In the genomic region with DNA sequence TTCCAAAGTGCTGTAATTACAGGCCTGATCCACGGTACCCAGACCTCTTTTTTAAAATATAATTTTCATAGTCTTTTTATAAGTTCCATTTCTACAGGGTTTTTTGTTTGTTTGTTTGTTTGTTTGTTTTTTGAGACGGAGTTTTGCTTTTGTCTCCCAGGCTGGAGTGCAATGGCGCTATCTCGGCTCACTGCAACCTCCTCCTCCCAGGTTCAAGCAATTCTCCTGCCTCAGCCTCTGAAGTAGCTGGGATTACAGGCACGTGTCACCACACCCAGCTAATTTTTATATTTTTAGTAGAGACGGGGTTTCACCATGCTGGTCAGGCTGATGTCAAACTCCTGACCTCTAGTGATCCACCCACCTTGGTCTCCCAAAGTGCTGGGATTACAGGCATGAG, we compare ENCODE assay signal across 8 cellular contexts. TPM values are rescaled to one million over a fixed set of nuclear protein-coding genes. Genes with fewer than 3 reads are reported as not detected.
DNase-seq lines count a peak whose midpoint lies in the region; ATAC-seq and TF ChIP-seq lines count a peak whose summit lies in the region.
"Not testable (repeated sequence)": the region's sequence is repeated elsewhere in the genome, so short reads cannot be mapped to it uniquely, and the experiment has no call there.

No MANE protein-coding gene starts in this region.

- peaks cover 16 to 49% (median 25%) of the 10 kb centered on the region in 4 donors for H3K4me1 Mint-ChIP-seq in CD4-positive, CD25-positive, alpha-beta regulatory T cell
- H3K4me1 Mint-ChIP-seq in HFFc6 (ENCODE audit: low read depth) (peaks cover 29% of the 10 kb centered on the region), neural progenitor cell (peaks cover 18% of the 10 kb centered on the region)
- H3K4me1 Mint-ChIP-seq in activated T-cell treated with anti-CD3 and anti-CD28 coated beads, Interleukin-2, amount 50 U/mL, for 4 hours (ENCODE audit: low read depth): peaks cover 22% of the 10 kb centered on the region

- peak overlapping the region; percentile 89 for H3K9ac ChIP-seq in SK-N-MC (ENCODE audit: insufficient read length)
- not testable (repeated sequence) for H3K9ac ChIP-seq in neural progenitor cell

- not testable (repeated sequence) for H3K27ac ChIP-seq in CD4-positive, CD25-positive, alpha-beta regulatory T cell (ENCODE audit: insufficient read depth, low read length, poor library complexity, severe bottlenecking); SK-N-MC; brain microvascular endothelial cell; neural progenitor cell; suprapubic skin
- peak overlapping the region; percentile 98 for H3K27ac ChIP-seq in hepatocyte

- peaks cover 14% of the 10 kb centered on the region for H3F3A ChIP-seq in neural progenitor cell (ENCODE audit: low read depth)

- H4K20me1 ChIP-seq in hepatocyte (ENCODE audit: insufficient read depth, poor library complexity, severe bottlenecking): peaks cover 47% of the 10 kb centered on the region
- H4K20me1 ChIP-seq in neural progenitor cell (ENCODE audit: low read depth): not testable (repeated sequence)

- H3K27me3 Mint-ChIP-seq in CD4-positive, CD25-positive, alpha-beta regulatory T cell; HFFc6 (ENCODE audit: insufficient read depth); activated T-cell treated with anti-CD3 and anti-CD28 coated beads, Interleukin-2, amount 50 U/mL, for 4 hours (ENCODE audit: low read depth); neural progenitor cell (ENCODE audit: insufficient read depth, low read depth): not testable (repeated sequence)

- not testable (repeated sequence) for H3K9me3 Mint-ChIP-seq in CD4-positive, CD25-positive, alpha-beta regulatory T cell; HFFc6; activated T-cell treated with anti-CD3 and anti-CD28 coated beads, Interleukin-2, amount 50 U/mL, for 4 hours; neural progenitor cell

- H3K36me3 ChIP-seq in CD4-positive, CD25-positive, alpha-beta regulatory T cell (ENCODE audit: control insufficient read depth, insufficient read depth, low read length); SK-N-MC (ENCODE audit: insufficient read depth, low read length); brain microvascular endothelial cell (replicated peaks); hepatocyte (replicated peaks; ENCODE audit: insufficient read depth, low read depth); neural progenitor cell; suprapubic skin: not testable (repeated sequence)

- not testable (repeated sequence) for DNase-seq in CD4-positive, CD25-positive, alpha-beta regulatory T cell; HFFc6; SK-N-MC (ENCODE audit: low read depth, low spot score); activated T-cell treated with anti-CD3 and anti-CD28 coated beads, Interleukin-2, amount 50 U/mL, for 4 hours; brain microvascular endothelial cell; hepatocyte (ENCODE audit: low spot score); neural progenitor cell (ENCODE audit: low spot score); suprapubic skin (ENCODE audit: low spot score in 2 of 2)

- H3K79me2 ChIP-seq in hepatocyte (peaks cover 81% of the 10 kb centered on the region), neural progenitor cell (ENCODE audit: low read depth) (peaks cover 69% of the 10 kb centered on the region)

- 68% methylated on average over 6 of the region's 6 CpGs for WGBS in hepatocyte (ENCODE audit: low lambda C conversion rate, missing lambda C conversion rate)
- 54% methylated on average over 6 of the region's 6 CpGs for WGBS in suprapubic skin

- peak overlapping the region; percentile 15 to 99 (median 70) for H3K4me3 Mint-ChIP-seq in CD4-positive, CD25-positive, alpha-beta regulatory T cell
- H3K4me3 Mint-ChIP-seq in HFFc6 (peak overlapping the region; percentile 95), neural progenitor cell (peak overlapping the region; percentile 48)
- H3K4me3 Mint-ChIP-seq in activated T-cell treated with anti-CD3 and anti-CD28 coated beads, Interleukin-2, amount 50 U/mL, for 4 hours: peak overlapping the region; percentile 86

- not testable (repeated sequence) for H3K36me3 Mint-ChIP-seq in CD4-positive, CD25-positive, alpha-beta regulatory T cell; activated T-cell treated with anti-CD3 and anti-CD28 coated beads, Interleukin-2, amount 50 U/mL, for 4 hours (ENCODE audit: insufficient read depth); neural progenitor cell
- H3K36me3 Mint-ChIP-seq in HFFc6 (ENCODE audit: low read depth): peaks cover 24% of the 10 kb centered on the region

- not testable (repeated sequence) for H3K27me3 ChIP-seq in CD4-positive, CD25-positive, alpha-beta regulatory T cell (ENCODE audit: control insufficient read depth, insufficient read depth, low read length); brain microvascular endothelial cell (replicated peaks); hepatocyte; neural progenitor cell; suprapubic skin

- TF ChIP-seq POLR2A in suprapubic skin (IDR thresholded peaks at IDR 0.05): not testable (repeated sequence)

- H3K9me2 ChIP-seq in hepatocyte (replicated peaks; ENCODE audit: insufficient read depth): not testable (repeated sequence)

- peak overlapping the region; percentile 69 for H3K4me3 ChIP-seq in CD4-positive, CD25-positive, alpha-beta regulatory T cell (ENCODE audit: low read depth, low read length)
- H3K4me3 ChIP-seq in SK-N-MC, neural progenitor cell: not testable (repeated sequence)
- H3K4me3 ChIP-seq in brain microvascular endothelial cell (ENCODE audit: low read depth, low read length) (peak overlapping the region; percentile 99), hepatocyte (peak overlapping the region; percentile 92), suprapubic skin (peak overlapping the region; percentile 74)

- H3K9me3 ChIP-seq in CD4-positive, CD25-positive, alpha-beta regulatory T cell (ENCODE audit: control insufficient read depth in 2 of 2, low read length in 2 of 2); SK-N-MC (ENCODE audit: low read depth, low read length); hepatocyte (ENCODE audit: low read depth); neural progenitor cell (ENCODE audit: low read depth); suprapubic skin: not testable (repeated sequence)

- H2AFZ ChIP-seq in hepatocyte; neural progenitor cell (replicated peaks): not testable (repeated sequence)

- in situ Hi-C loops in brain microvascular endothelial cell (cut with HindIII; ENCODE audit: low pct_ligation_motif_present, low sequenced_read_pairs): not testable (repeated sequence)

- H3K27ac Mint-ChIP-seq in CD4-positive, CD25-positive, alpha-beta regulatory T cell: peak overlapping the region in 1 of 3 donors; percentile 98
- peak overlapping the region; percentile 71 for H3K27ac Mint-ChIP-seq in HFFc6
- H3K27ac Mint-ChIP-seq in neural progenitor cell: not testable (repeated sequence)

- H3K4me2 ChIP-seq in hepatocyte: peak overlapping the region; percentile 79
- H3K4me2 ChIP-seq in neural progenitor cell: not testable (repeated sequence)

- peaks cover 24% of the 10 kb centered on the region for H3K4me1 ChIP-seq in CD4-positive, CD25-positive, alpha-beta regulatory T cell (ENCODE audit: control insufficient read depth, insufficient read depth, low read length, poor library complexity, severe bottlenecking)
- peaks cover 25% of the 10 kb centered on the region for H3K4me1 ChIP-seq in hepatocyte (ENCODE audit: insufficient read depth)
- not testable (repeated sequence) for H3K4me1 ChIP-seq in neural progenitor cell
- peaks cover 37% of the 10 kb centered on the region for H3K4me1 ChIP-seq in suprapubic skin

- ATAC-seq in CD4-positive, CD25-positive, alpha-beta regulatory T cell (ENCODE audit: low read depth in 2 of 2); activated T-cell treated with anti-CD3 and anti-CD28 coated beads, Interleukin-2, amount 50 U/mL, for 4 hours: not testable (repeated sequence)

- not testable (repeated sequence) for TF ChIP-seq EP300 in suprapubic skin (IDR thresholded peaks at IDR 0.05)

- not testable (repeated sequence) for TF ChIP-seq CTCF in HFFc6 (IDR thresholded peaks at IDR 0.05); brain microvascular endothelial cell (IDR thresholded peaks at IDR 0.05; ENCODE audit: low read depth, low read length, missing control alignments); hepatocyte (IDR thresholded peaks at IDR 0.05; ENCODE audit: poor library complexity); neural progenitor cell (IDR thresholded peaks at IDR 0.05); suprapubic skin (IDR thresholded peaks at IDR 0.05)

RNA-seq across cellular contexts. Expression of a gene that starts 2.1 kb away (rescaled TPM):
- 21.5 TPM for total RNA-seq in CD4-positive, CD25-positive, alpha-beta regulatory T cell
- polyA plus RNA-seq in CD4-positive, CD25-positive, alpha-beta regulatory T cell: 1 to 10 TPM; 5.6 to 7.9 (median 7.5) TPM
- total RNA-seq in HFFc6 (2021; fragmentation: NEBNext Ultra II Directional; extraction: Animal tissue kit (Norgen Biotek cat#: 25700)): 10 to 100 TPM; 37.3 to 45.5 (median 42.2) TPM
- total RNA-seq in activated T-cell treated with anti-CD3 and anti-CD28 coated beads, Interleukin-2, amount 50 U/mL, for 4 hours: 10 to 100 TPM; 27.2 to 30.0 (median 28.3) TPM
- 59.9 and 69.4 TPM in 2 replicates for total RNA-seq in hepatocyte
- 17.2 and 18.9 TPM in 2 replicates for polyA plus RNA-seq in hepatocyte
- total RNA-seq in neural progenitor cell (ENCODE audit: low replicate concordance): 12.7 and 14.3 TPM in 2 replicates
- total RNA-seq in suprapubic skin: 10 to 100 TPM; 12.9 to 14.8 (median 13.8) TPM

RNA-seq across cellular contexts. Expression of a gene that starts 18.0 kb away (rescaled TPM):
- total RNA-seq in CD4-positive, CD25-positive, alpha-beta regulatory T cell: 48.7 TPM
- polyA plus RNA-seq in CD4-positive, CD25-positive, alpha-beta regulatory T cell: 10 to 100 TPM; 53.1 to 74.1 (median 65.9) TPM
- total RNA-seq in HFFc6 (2021; fragmentation: NEBNext Ultra II Directional; extraction: Animal tissue kit (Norgen Biotek cat#: 25700)): 100 to 1,000 TPM in 4 of 6 experiments, 10 to 100 TPM in 2; 94.0 to 108 (median 103) TPM
- 10 to 100 TPM; 57.4 to 63.7 (median 58.3) TPM for total RNA-seq in activated T-cell treated with anti-CD3 and anti-CD28 coated beads, Interleukin-2, amount 50 U/mL, for 4 hours
- total RNA-seq in hepatocyte (119 and 125 TPM in 2 replicates), neural progenitor cell (ENCODE audit: low replicate concordance) (28.9 and 31.4 TPM in 2 replicates), suprapubic skin (10 to 100 TPM; 30.7 to 41.9 (median 34.9) TPM)
- 73.2 and 80.5 TPM in 2 replicates for polyA plus RNA-seq in hepatocyte
